ENCODE assay signal across 11 cellular contexts in the genomic region with DNA sequence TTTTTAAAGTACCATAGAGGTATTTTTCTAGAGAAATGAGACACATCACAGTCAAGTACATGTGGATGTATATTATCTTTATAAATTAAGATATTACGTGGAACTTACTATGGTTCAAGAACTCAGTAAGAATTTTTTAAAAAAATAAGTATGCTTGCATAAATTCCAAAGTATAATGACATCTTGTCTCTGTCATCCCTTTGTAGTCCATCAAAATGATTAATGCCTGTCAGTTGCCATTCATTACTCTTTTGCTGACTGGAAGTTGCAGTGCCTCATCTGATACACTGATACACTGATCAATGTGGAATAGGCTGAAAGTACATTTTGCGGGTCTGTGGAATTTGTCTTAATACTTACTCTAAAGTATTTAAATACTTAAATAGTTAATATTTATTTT.
"Had no signal": no experiment of that assay in that cellular context is flagged by ENCODE, and none has a peak within 500 bp of the region (broad histone marks: within the 10 kb centered on the region; RNA-seq: fewer than 3 reads in every experiment).

No MANE protein-coding gene starts in this region.

- H3K4me3 ChIP-seq: GM23248, GM23338, HAP-1 had no signal

- H3K9me3 ChIP-seq: HAP-1 had no signal

- DNase-seq: GM23248, GOT3, H7, H9, HCEC 1CT, HFFc6 had no signal

- H3K4me1 ChIP-seq: HAP-1 had no signal

- H3K27ac ChIP-seq: GM23248 had no signal

- FAIRE-seq: H1, H54 had no signal

- H2AFZ ChIP-seq: GM23248, GM23338 had no signal

- H3K36me3 ChIP-seq: HAP-1 had no signal

- H3K9ac ChIP-seq: GM23248 had no signal

- H3K4me2 ChIP-seq: GM23338 had no signal

- ATAC-seq: GM23338, HCT116 had no signal
